Comparison of ENCODE assay signal across 1 cellular context in the genomic region with DNA sequence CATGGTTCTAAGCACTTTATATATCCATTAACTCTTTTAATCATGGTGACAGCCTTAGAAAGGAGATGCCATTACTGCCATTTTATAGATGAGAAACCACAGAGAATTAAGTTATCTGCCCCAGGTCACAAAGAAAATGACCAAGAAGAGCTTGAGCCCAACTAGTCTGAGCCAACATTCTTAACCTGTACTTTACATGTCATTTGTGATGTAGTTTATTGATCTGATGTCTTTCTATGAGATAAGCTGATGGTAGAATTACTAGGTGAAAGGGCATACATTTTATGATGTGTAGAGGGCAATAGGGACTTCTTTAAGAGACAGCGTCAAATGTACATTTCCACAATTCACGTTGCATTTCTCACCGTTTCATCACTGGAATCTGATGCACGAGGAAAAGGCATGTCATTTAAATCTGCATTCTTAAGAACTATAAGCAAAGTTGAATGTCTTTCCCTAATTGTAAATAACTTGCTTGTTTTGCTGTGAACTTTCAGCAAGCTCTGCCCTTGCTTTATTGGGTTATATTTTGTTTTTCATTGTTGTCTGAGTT.
TF ChIP-seq lines count a peak whose summit lies in the region.

No MANE protein-coding gene starts in this region.

TF ChIP-seq in HCT116, 20 proteins besides CTCF, POLR2A, EP300 and RAD21 (continued from another document):
- no peak for TF ChIP-seq TCF7L2 (IDR thresholded peaks at IDR 0.05; ENCODE audit: borderline replicate concordance, extremely low read depth, insufficient read depth, insufficient read length)
- no peak for TF ChIP-seq EZH2phosphoT487 (IDR thresholded peaks at IDR 0.05; ENCODE audit: borderline replicate concordance)
TF ChIP-seq in HCT116: peak in this region for 0.
